Comparison of ENCODE assay signal across 1 cellular context in the genomic region with DNA sequence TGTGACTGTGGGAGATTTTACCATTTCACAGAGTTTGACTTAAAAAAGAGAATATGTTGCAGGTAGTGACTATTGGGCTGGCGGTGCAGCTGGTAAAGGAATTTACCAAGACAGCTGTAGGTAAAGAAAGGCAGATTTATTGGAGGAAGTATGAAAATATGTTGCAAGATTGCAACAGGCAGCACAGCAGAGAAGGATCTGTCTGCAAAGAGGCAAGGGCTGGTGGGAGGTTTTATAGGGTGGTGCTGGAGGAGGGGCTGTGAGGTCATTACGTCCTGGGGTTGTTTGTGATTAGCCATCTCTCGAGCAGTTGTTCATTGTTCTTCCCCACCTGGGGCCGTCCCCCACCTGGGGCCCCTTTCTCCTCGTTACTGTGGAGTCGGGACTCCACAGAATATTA.
TF ChIP-seq lines count a peak whose summit lies in the region.

No MANE protein-coding gene starts in this region.

TF ChIP-seq in GM23338, 12 proteins besides CTCF, POLR2A, EP300 and RAD21 (continued from another document):
- TF ChIP-seq, protein P1, sequence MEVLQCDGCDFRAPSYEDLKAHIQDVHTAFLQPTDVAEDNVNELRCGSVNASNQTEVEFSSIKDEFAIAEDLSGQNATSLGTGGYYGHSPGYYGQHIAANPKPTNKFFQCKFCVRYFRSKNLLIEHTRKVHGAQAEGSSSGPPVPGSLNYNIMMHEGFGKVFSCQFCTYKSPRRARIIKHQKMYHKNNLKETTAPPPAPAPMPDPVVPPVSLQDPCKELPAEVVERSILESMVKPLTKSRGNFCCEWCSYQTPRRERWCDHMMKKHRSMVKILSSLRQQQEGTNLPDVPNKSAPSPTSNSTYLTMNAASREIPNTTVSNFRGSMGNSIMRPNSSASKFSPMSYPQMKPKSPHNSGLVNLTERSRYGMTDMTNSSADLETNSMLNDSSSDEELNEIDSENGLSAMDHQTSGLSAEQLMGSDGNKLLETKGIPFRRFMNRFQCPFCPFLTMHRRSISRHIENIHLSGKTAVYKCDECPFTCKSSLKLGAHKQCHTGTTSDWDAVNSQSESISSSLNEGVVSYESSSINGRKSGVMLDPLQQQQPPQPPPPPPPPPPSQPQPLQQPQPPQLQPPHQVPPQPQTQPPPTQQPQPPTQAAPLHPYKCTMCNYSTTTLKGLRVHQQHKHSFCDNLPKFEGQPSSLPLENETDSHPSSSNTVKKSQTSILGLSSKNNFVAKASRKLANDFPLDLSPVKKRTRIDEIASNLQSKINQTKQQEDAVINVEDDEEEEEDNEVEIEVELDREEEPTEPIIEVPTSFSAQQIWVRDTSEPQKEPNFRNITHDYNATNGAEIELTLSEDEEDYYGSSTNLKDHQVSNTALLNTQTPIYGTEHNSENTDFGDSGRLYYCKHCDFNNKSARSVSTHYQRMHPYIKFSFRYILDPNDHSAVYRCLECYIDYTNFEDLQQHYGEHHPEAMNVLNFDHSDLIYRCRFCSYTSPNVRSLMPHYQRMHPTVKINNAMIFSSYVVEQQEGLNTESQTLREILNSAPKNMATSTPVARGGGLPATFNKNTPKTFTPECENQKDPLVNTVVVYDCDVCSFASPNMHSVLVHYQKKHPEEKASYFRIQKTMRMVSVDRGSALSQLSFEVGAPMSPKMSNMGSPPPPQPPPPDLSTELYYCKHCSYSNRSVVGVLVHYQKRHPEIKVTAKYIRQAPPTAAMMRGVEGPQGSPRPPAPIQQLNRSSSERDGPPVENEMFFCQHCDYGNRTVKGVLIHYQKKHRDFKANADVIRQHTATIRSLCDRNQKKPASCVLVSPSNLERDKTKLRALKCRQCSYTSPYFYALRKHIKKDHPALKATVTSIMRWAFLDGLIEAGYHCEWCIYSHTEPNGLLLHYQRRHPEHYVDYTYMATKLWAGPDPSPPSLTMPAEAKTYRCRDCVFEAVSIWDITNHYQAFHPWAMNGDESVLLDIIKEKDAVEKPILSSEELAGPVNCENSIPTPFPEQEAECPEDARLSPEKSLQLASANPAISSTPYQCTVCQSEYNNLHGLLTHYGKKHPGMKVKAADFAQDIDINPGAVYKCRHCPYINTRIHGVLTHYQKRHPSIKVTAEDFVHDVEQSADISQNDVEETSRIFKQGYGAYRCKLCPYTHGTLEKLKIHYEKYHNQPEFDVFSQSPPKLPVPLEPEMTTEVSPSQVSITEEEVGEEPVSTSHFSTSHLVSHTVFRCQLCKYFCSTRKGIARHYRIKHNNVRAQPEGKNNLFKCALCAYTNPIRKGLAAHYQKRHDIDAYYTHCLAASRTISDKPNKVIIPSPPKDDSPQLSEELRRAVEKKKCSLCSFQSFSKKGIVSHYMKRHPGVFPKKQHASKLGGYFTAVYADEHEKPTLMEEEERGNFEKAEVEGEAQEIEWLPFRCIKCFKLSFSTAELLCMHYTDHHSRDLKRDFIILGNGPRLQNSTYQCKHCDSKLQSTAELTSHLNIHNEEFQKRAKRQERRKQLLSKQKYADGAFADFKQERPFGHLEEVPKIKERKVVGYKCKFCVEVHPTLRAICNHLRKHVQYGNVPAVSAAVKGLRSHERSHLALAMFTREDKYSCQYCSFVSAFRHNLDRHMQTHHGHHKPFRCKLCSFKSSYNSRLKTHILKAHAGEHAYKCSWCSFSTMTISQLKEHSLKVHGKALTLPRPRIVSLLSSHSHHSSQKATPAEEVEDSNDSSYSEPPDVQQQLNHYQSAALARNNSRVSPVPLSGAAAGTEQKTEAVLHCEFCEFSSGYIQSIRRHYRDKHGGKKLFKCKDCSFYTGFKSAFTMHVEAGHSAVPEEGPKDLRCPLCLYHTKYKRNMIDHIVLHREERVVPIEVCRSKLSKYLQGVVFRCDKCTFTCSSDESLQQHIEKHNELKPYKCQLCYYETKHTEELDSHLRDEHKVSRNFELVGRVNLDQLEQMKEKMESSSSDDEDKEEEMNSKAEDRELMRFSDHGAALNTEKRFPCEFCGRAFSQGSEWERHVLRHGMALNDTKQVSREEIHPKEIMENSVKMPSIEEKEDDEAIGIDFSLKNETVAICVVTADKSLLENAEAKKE (CRISPR knock-in tag; IDR thresholded peaks at IDR 0.05) = no peak
- no peak for TF ChIP-seq ZNF331 (CRISPR knock-in tag; IDR thresholded peaks at IDR 0.05; ENCODE audit: low read depth)
- TF ChIP-seq REST (IDR thresholded peaks at IDR 0.05; ENCODE audit: unreplicated experiment) = no peak
